ENCODE assay signal across 8 cellular contexts in the genomic region with DNA sequence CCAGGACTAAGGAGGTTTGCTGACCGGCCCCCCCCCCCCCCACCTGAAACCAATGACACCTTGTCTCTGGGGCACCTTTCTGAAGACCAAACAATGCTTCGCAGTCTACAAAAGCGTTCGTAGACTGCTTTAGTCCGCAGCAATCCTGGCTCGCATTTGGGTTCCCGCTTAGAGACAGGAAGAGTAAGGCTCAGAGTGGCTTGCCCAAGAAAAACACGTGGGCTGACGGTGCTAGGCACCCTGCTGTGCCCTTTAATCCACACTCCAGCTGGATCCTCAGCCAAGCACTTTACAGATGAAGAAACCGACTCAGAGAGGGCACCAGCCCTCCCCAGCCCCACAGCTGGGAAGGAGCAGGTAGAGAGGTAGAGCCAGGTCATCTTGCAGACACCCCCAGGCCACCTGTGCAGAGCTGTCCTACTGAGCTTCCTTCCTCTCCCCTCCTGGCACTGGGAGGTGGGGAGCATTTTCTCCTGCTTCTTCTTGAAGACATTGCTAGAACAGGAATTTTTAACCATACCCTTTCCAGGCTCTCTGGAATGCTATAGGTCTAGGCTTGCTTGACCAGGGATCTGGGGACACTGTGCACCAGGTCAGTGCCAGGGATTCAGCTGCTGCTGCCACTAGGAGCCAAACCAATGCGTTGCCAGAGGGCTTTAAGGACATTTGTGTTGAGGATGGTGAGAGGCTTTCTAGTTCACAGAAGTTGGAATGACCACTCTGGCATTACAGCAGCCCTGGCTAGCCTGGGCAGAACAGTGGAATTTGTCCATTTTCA. TPM values are rescaled to one million over a fixed set of nuclear protein-coding genes. Genes with fewer than 3 reads are reported as not detected.
DNase-seq lines count a peak whose midpoint lies in the region; ATAC-seq and TF ChIP-seq lines count a peak whose summit lies in the region.

No MANE protein-coding gene starts in this region.

- H2AFZ ChIP-seq in hepatocyte = peak overlapping the region; percentile 85

- H3K27ac ChIP-seq in hepatocyte = no peak overlapping the region

- CTCF ChIA-PET in activated CD8-positive, alpha-beta T cell treated with anti-CD3 and anti-CD28 coated beads for 36 hours (lab: Charles Lee) = no interaction called here

- peak overlapping the region; percentile 80 for H3K4me3 Mint-ChIP-seq in activated T-cell treated with anti-CD3 and anti-CD28 coated beads, Interleukin-2, amount 50 U/mL, for 4 hours
- H3K4me3 Mint-ChIP-seq in activated CD8-positive, alpha-beta T cell treated with anti-CD3 and anti-CD28 coated beads for 36 hours = peak overlapping the region; percentile 72
- peak overlapping the region; percentile 70 for H3K4me3 Mint-ChIP-seq in stimulated activated effector memory CD8-positive, alpha-beta T cell treated with anti-CD3 and anti-CD28 coated beads, Interleukin-12 subunit alpha, Interleukin-12 subunit beta, amount 100 ng/mL, for 72 hours

- no peak for TF ChIP-seq CTCF in activated CD8-positive, alpha-beta T cell treated with anti-CD3 and anti-CD28 coated beads for 36 hours (IDR thresholded peaks at IDR 0.05)
- TF ChIP-seq CTCF in hepatocyte (IDR thresholded peaks at IDR 0.05; ENCODE audit: poor library complexity) = no peak

- H3K36me3 ChIP-seq in hepatocyte (replicated peaks; ENCODE audit: insufficient read depth, low read depth) = no peaks in the 10 kb centered on the region

- intact Hi-C loops in activated CD8-positive, alpha-beta T cell treated with anti-CD3 and anti-CD28 coated beads for 36 hours (cut with micrococcal nuclease) = no loop called here

- peaks cover 17% of the 10 kb centered on the region for H3K4me1 ChIP-seq in hepatocyte (ENCODE audit: insufficient read depth)

- no peaks in the 10 kb centered on the region for H3K9me2 ChIP-seq in hepatocyte (replicated peaks; ENCODE audit: insufficient read depth)

- peaks cover 9% of the 10 kb centered on the region for H3K4me1 Mint-ChIP-seq in activated T-cell treated with anti-CD3 and anti-CD28 coated beads, Interleukin-2, amount 50 U/mL, for 4 hours (ENCODE audit: low read depth)
- peaks cover 6% of the 10 kb centered on the region for H3K4me1 Mint-ChIP-seq in activated CD8-positive, alpha-beta T cell treated with anti-CD3 and anti-CD28 coated beads for 36 hours (ENCODE audit: low read depth)
- peaks cover 14% of the 10 kb centered on the region for H3K4me1 Mint-ChIP-seq in stimulated activated effector memory CD8-positive, alpha-beta T cell treated with anti-CD3 and anti-CD28 coated beads, Interleukin-12 subunit alpha, Interleukin-12 subunit beta, amount 100 ng/mL, for 72 hours

- no peaks in the 10 kb centered on the region for H3K36me3 Mint-ChIP-seq in activated T-cell treated with anti-CD3 and anti-CD28 coated beads, Interleukin-2, amount 50 U/mL, for 4 hours (ENCODE audit: insufficient read depth)
- H3K36me3 Mint-ChIP-seq in activated CD8-positive, alpha-beta T cell treated with anti-CD3 and anti-CD28 coated beads for 36 hours (ENCODE audit: low read depth) = no peaks in the 10 kb centered on the region
- no peaks in the 10 kb centered on the region for H3K36me3 Mint-ChIP-seq in stimulated activated effector memory CD8-positive, alpha-beta T cell treated with anti-CD3 and anti-CD28 coated beads, Interleukin-12 subunit alpha, Interleukin-12 subunit beta, amount 100 ng/mL, for 72 hours

- ATAC-seq in activated T-cell treated with anti-CD3 and anti-CD28 coated beads, Interleukin-2, amount 50 U/mL, for 4 hours = no peak
- no peak for ATAC-seq in activated CD8-positive, alpha-beta T cell treated with anti-CD3 and anti-CD28 coated beads for 36 hours
- ATAC-seq in stimulated activated effector memory CD8-positive, alpha-beta T cell treated with anti-CD3 and anti-CD28 coated beads, Interleukin-12 subunit alpha, Interleukin-12 subunit beta, amount 100 ng/mL, for 72 hours = no peak
- ATAC-seq in GM21717 (IDR thresholded peaks at IDR 0.05; ENCODE audit: unreplicated experiment) (no peak), HG03432 (IDR thresholded peaks at IDR 0.05; ENCODE audit: unreplicated experiment) (no peak)

- peaks cover 3% of the 10 kb centered on the region for H3K79me2 ChIP-seq in hepatocyte

- WGBS in hepatocyte (ENCODE audit: low lambda C conversion rate, missing lambda C conversion rate) = 8% methylated on average over 11 of the region's 11 CpGs

- no peaks in the 10 kb centered on the region for H4K20me1 ChIP-seq in hepatocyte (ENCODE audit: insufficient read depth, poor library complexity, severe bottlenecking)

- peak overlapping the region; percentile 100 for H3K4me2 ChIP-seq in hepatocyte

- H3K4me3 ChIP-seq in hepatocyte = peak overlapping the region; percentile 55

- H3K27ac Mint-ChIP-seq in activated CD8-positive, alpha-beta T cell treated with anti-CD3 and anti-CD28 coated beads for 36 hours = no peak overlapping the region
- H3K27ac Mint-ChIP-seq in stimulated activated effector memory CD8-positive, alpha-beta T cell treated with anti-CD3 and anti-CD28 coated beads, Interleukin-12 subunit alpha, Interleukin-12 subunit beta, amount 100 ng/mL, for 72 hours = no peak overlapping the region

- peaks cover 31% of the 10 kb centered on the region for H3K27me3 ChIP-seq in hepatocyte

- no peak for DNase-seq in activated T-cell treated with anti-CD3 and anti-CD28 coated beads, Interleukin-2, amount 50 U/mL, for 4 hours
- no peak for DNase-seq in activated T-cell treated with anti-CD3 and anti-CD28 coated beads, Interleukin-2, amount 50 U/mL, for 48 hours
- peak; percentile 13 for DNase-seq in activated CD8-positive, alpha-beta T cell treated with anti-CD3 and anti-CD28 coated beads for 36 hours
- DNase-seq in hepatocyte (ENCODE audit: low spot score) (no peak), COLO829 (ENCODE audit: low spot score) (no peak)
- DNase-seq in stimulated activated effector memory CD8-positive, alpha-beta T cell treated with anti-CD3 and anti-CD28 coated beads, Interleukin-12 subunit alpha, Interleukin-12 subunit beta, amount 100 ng/mL, for 72 hours (ENCODE audit: low spot score in 2 of 2) = no peak

- POLR2A ChIA-PET in activated CD8-positive, alpha-beta T cell treated with anti-CD3 and anti-CD28 coated beads for 36 hours (lab: Charles Lee) = no interaction called here

- no peaks in the 10 kb centered on the region for H3K9me3 ChIP-seq in hepatocyte (ENCODE audit: low read depth)

- H3K27me3 Mint-ChIP-seq in activated T-cell treated with anti-CD3 and anti-CD28 coated beads, Interleukin-2, amount 50 U/mL, for 4 hours (ENCODE audit: low read depth) = peaks cover 56% of the 10 kb centered on the region
- H3K27me3 Mint-ChIP-seq in activated CD8-positive, alpha-beta T cell treated with anti-CD3 and anti-CD28 coated beads for 36 hours = peaks cover 45% of the 10 kb centered on the region

- H3K9me3 Mint-ChIP-seq in activated T-cell treated with anti-CD3 and anti-CD28 coated beads, Interleukin-2, amount 50 U/mL, for 4 hours = no peaks in the 10 kb centered on the region
- no peaks in the 10 kb centered on the region for H3K9me3 Mint-ChIP-seq in activated CD8-positive, alpha-beta T cell treated with anti-CD3 and anti-CD28 coated beads for 36 hours
- no peaks in the 10 kb centered on the region for H3K9me3 Mint-ChIP-seq in stimulated activated effector memory CD8-positive, alpha-beta T cell treated with anti-CD3 and anti-CD28 coated beads, Interleukin-12 subunit alpha, Interleukin-12 subunit beta, amount 100 ng/mL, for 72 hours

RNA-seq across cellular contexts. Expression of a gene that starts 1.0 kb away (rescaled TPM):
- under 1 TPM; 0.18 to 0.28 (median 0.22) TPM for total RNA-seq in activated T-cell treated with anti-CD3 and anti-CD28 coated beads, Interleukin-2, amount 50 U/mL, for 4 hours
- total RNA-seq in activated CD8-positive, alpha-beta T cell treated with anti-CD3 and anti-CD28 coated beads for 36 hours = under 1 TPM in 1 of 2 experiments, not detected in 1; 0.11 TPM
- total RNA-seq in hepatocyte = 16.7 and 19.9 TPM in 2 replicates
- 1.8 TPM in 2 replicates for polyA plus RNA-seq in hepatocyte

RNA-seq across cellular contexts. Expression of a gene that starts 36.5 kb away (rescaled TPM):
- not detected for total RNA-seq in activated T-cell treated with anti-CD3 and anti-CD28 coated beads, Interleukin-2, amount 50 U/mL, for 4 hours
- not detected for total RNA-seq in activated CD8-positive, alpha-beta T cell treated with anti-CD3 and anti-CD28 coated beads for 36 hours
- total RNA-seq in hepatocyte = not detected in 2 replicates
- polyA plus RNA-seq in hepatocyte = not detected in 2 replicates

Comparison
In these comparisons a context has a peak if more than half of its experiments do, and no peak if none do; other contexts are left out.
1. RNA of a gene that starts 1.0 kb away (total RNA-seq): 16.7 to 19.9 TPM in hepatocyte; 0.18 to 0.28 TPM in activated T-cell treated with anti-CD3 and anti-CD28 coated beads, Interleukin-2, amount 50 U/mL, for 4 hours and 0.11 TPM in activated CD8-positive, alpha-beta T cell treated with anti-CD3 and anti-CD28 coated beads for 36 hours; every median in the first group is over 10 times any median in the second.
2. Peak in every context shown above with its lines, with median percentiles within 50 percentile points of each other: H3K4me3 Mint-ChIP-seq.